In genomic region chr9:114506082-114506390, GRCh38 we compare ENCODE assay signal across 8 cellular contexts. TPM values are rescaled to one million over a fixed set of nuclear protein-coding genes. Genes with fewer than 3 reads are reported as not detected.
A peak's percentile ranks its signal among the peaks of the same experiment; 100 is the strongest.
DNase-seq lines count a peak whose midpoint lies in the region; ATAC-seq, FAIRE-seq and TF ChIP-seq lines count a peak whose summit lies in the region.

No MANE protein-coding gene starts in this region.

- H3K27ac ChIP-seq in C4-2B (peak overlapping the region; percentile 69), OCI-LY1 (ENCODE audit: low read depth, low read length, poor library complexity, severe bottlenecking) (no peak overlapping the region), H1 (ENCODE audit: low read depth, low read length) (no peak overlapping the region)

- H3K9me3 Mint-ChIP-seq in neural crest cell: no peaks in the 10 kb centered on the region

- ATAC-seq in HG03571 (IDR thresholded peaks at IDR 0.05; ENCODE audit: unreplicated experiment) (no peak), HG03342 (IDR thresholded peaks at IDR 0.05; ENCODE audit: unreplicated experiment) (no peak)

- H3K4me1 ChIP-seq in OCI-LY1 (ENCODE audit: insufficient read depth, low read length, severe bottlenecking) (peaks cover 33% of the 10 kb centered on the region), H1 (replicated peaks in 1 of 4; ENCODE audit: control insufficient read depth in 3 of 4, insufficient read depth in 4 of 4, low read length in 3 of 4) (peaks cover 10 to 22% (median 16%) of the 10 kb centered on the region in 4 experiments)

- POLR2A ChIA-PET in H1 (lab: Charles Lee; ENCODE audit: partially characterized antibody): interaction anchor here (0.9 kb wide), 2 partner anchors 23 to 82 kb away, joined by 3 to 4 read pairs; partner anchors contain the start of gene ATP6V1G1

- H2BK15ac ChIP-seq in H1 (ENCODE audit: low read length): no peak overlapping the region

- no peak for TF ChIP-seq CTCF in C4-2B (conservative IDR thresholded peaks at IDR 0.05)
- TF ChIP-seq CTCF in OCI-LY1 (IDR thresholded peaks at IDR 0.05; ENCODE audit: low read length): no peak
- TF ChIP-seq CTCF in H1 (IDR thresholded peaks at IDR 0.05; ENCODE audit: control extremely low read depth in 1 of 3, insufficient read depth in 1 of 3, low read depth in 1 of 3, low read length in 3 of 3): no peak
- no peak for TF ChIP-seq CTCF in neural crest cell (conservative IDR thresholded peaks at IDR 0.05)

- peak overlapping the region; percentile 97 for H3K27ac Mint-ChIP-seq in neural crest cell (ENCODE audit: unreplicated experiment)

- H3K9ac ChIP-seq in OCI-LY1 (ENCODE audit: low read length) (peak overlapping the region; percentile 30; the same call in 1 of the 2 replicates), H1 (replicated peaks in 1 of 4; ENCODE audit: extremely low read depth in 1 of 4, low read depth in 3 of 4, low read length in 3 of 4) (peak overlapping the region in 1 of 4 experiments; percentile 28; a peak in 1 of 7 replicates)

- H3K9me2 ChIP-seq in OCI-LY1 (ENCODE audit: low read depth, low read length): no peaks in the 10 kb centered on the region

- TF ChIP-seq POLR2A in H1 (IDR thresholded peaks at IDR 0.05; ENCODE audit: control extremely low read depth in 1 of 2, low read depth in 2 of 2, low read length in 2 of 2): no peak

- H3K27me3 ChIP-seq in OCI-LY1 (ENCODE audit: insufficient read depth, low read length) (no peaks in the 10 kb centered on the region), H1 (replicated peaks in 1 of 4; ENCODE audit: control insufficient read depth in 3 of 4, extremely low read depth in 1 of 4, insufficient read depth in 3 of 4, low read length in 3 of 4) (peaks cover 2 to 14% (median 8%) of the 10 kb centered on the region in 4 experiments; a peak in 6 of 7 replicates)

- H3K14ac ChIP-seq in H1 (ENCODE audit: insufficient read length): no peak overlapping the region

- no peak overlapping the region for H2AK5ac ChIP-seq in H1 (ENCODE audit: low read depth, low read length)

- peak overlapping the region; percentile 93 for H3K4me2 ChIP-seq in OCI-LY1 (ENCODE audit: low read length)
- peak overlapping the region; percentile 67 to 73 for H3K4me2 ChIP-seq in H1 (ENCODE audit: insufficient read depth in 1 of 2, low read depth in 2 of 2, low read length in 2 of 2)

- peaks cover 14% of the 10 kb centered on the region; the same call in 1 of the 2 replicates for H3K23me2 ChIP-seq in H1 (ENCODE audit: low read depth, low read length)

- H3K56ac ChIP-seq in H1 (replicated peaks; ENCODE audit: insufficient read length, low read depth, low read length): no peak overlapping the region

- TF ChIP-seq RAD21 in H1 (IDR thresholded peaks at IDR 0.05 in 1 of 2, conservative IDR thresholded peaks at IDR 0.05 in 1 of 2; ENCODE audit: low read depth in 2 of 2, low read length in 2 of 2): no peak

- no peak overlapping the region for H2BK20ac ChIP-seq in H1 (ENCODE audit: low read length)

- H3F3A ChIP-seq in OCI-LY1 (ENCODE audit: insufficient read depth, low read length): no peaks in the 10 kb centered on the region

- H2AFZ ChIP-seq in OCI-LY1 (ENCODE audit: low read length) (no peak overlapping the region), H1 (ENCODE audit: low read length) (peak overlapping the region; percentile 83; the same call in 1 of the 2 replicates)

- no peak overlapping the region for H2BK12ac ChIP-seq in H1 (ENCODE audit: low read depth, low read length)

- H2BK5ac ChIP-seq in H1 (ENCODE audit: low read depth, low read length): no peak overlapping the region

- FAIRE-seq in H1 (lab: Jason Lieb, UNC): no peak

- CTCF ChIA-PET in H1 (lab: Charles Lee; ENCODE audit: partially characterized antibody): interaction anchor here (1.0 to 10.1 kb wide), 5 partner anchors 10 to 74 kb away, joined by 3 to 97 read pairs (median 3); no protein-coding TSS in a partner anchor

- no peak overlapping the region for H4K5ac ChIP-seq in H1 (ENCODE audit: insufficient read length, low read depth, low read length)

- TF ChIP-seq EP300 in H1 (IDR thresholded peaks at IDR 0.05; ENCODE audit: borderline replicate concordance in 1 of 2, low read depth in 2 of 2, low read length in 2 of 2): no peak

- H3K79me2 ChIP-seq in OCI-LY1 (ENCODE audit: insufficient read depth, low read length): no peaks in the 10 kb centered on the region
- no peaks in the 10 kb centered on the region for H3K79me2 ChIP-seq in H1 (ENCODE audit: control insufficient read depth in 1 of 2, insufficient read depth in 2 of 2, low read length in 2 of 2)

- H3K4me1 Mint-ChIP-seq in neural crest cell: peaks cover 32% of the 10 kb centered on the region

- H3K79me1 ChIP-seq in H1 (ENCODE audit: low read depth, low read length): no peaks in the 10 kb centered on the region

- H3K9me3 ChIP-seq in OCI-LY1 (ENCODE audit: low read length) (no peaks in the 10 kb centered on the region), H1 (ENCODE audit: insufficient read depth in 2 of 2, low read depth in 1 of 2, low read length in 1 of 2) (no peaks in the 10 kb centered on the region)

- H3K4me3 Mint-ChIP-seq in neural crest cell: peak overlapping the region; percentile 95

- H4K91ac ChIP-seq in H1 (replicated peaks; ENCODE audit: insufficient read length, low read length): no peak overlapping the region

- no peak overlapping the region for H4K8ac ChIP-seq in H1 (ENCODE audit: extremely low read depth, insufficient read depth, low read length)

- H4K20me1 ChIP-seq in OCI-LY1 (ENCODE audit: insufficient read depth, low read length) (no peaks in the 10 kb centered on the region), H1 (replicated peaks in 1 of 2; ENCODE audit: control insufficient read depth in 1 of 2, insufficient read depth in 2 of 2, low read length in 2 of 2) (no peaks in the 10 kb centered on the region)

- 68% methylated on average over 7 of the region's 7 CpGs; no CpG with 5 or more reads in 1 of the 2 experiments for WGBS in H1 (ENCODE audit: extremely low coverage in 1 of 2, insufficient coverage in 1 of 2, insufficient read length in 1 of 2, insufficient replicate concordance in 2 of 2, low coverage in 1 of 2, low lambda C conversion rate in 2 of 2, missing lambda C conversion rate in 1 of 2), 2 experiments

- no peaks in the 10 kb centered on the region for H3K36me3 ChIP-seq in OCI-LY1 (ENCODE audit: insufficient read depth, low read length)
- no peaks in the 10 kb centered on the region for H3K36me3 ChIP-seq in H1 (ENCODE audit: control insufficient read depth in 2 of 4, insufficient read depth in 4 of 4, low read length in 3 of 4)

- H3K36me3 Mint-ChIP-seq in neural crest cell (ENCODE audit: low read depth): no peaks in the 10 kb centered on the region

- no peak overlapping the region for H2BK120ac ChIP-seq in H1 (replicated peaks; ENCODE audit: low read depth, low read length)

- no peak overlapping the region for H3K18ac ChIP-seq in H1 (ENCODE audit: extremely low read depth, low read length)

- no peak overlapping the region for H3K4ac ChIP-seq in H1 (replicated peaks; ENCODE audit: insufficient read length, low read depth, low read length)

- H3K4me3 ChIP-seq in OCI-LY1 (ENCODE audit: low read depth, low read length, poor library complexity, severe bottlenecking) (peak overlapping the region; percentile 67), H1 (ENCODE audit: extremely low read depth in 1 of 4, insufficient read depth in 2 of 4, low read depth in 3 of 4, low read length in 4 of 4) (peak overlapping the region; percentile 56 to 68 (median 65); a peak in 7 of 8 replicates)

- peaks cover 78% of the 10 kb centered on the region for H3K27me3 Mint-ChIP-seq in neural crest cell (ENCODE audit: low read depth)

- DNase-seq in H1 (ENCODE audit: low read depth in 1 of 2, low spot score in 2 of 2) (no peak), neural crest cell (ENCODE audit: low read depth, low spot score) (no peak), NCI-H2029 (lab: John Stamatoyannopoulos, UW) (no peak), NCI-H146 (lab: John Stamatoyannopoulos, UW) (no peak)

- no peak overlapping the region for H3K23ac ChIP-seq in H1 (ENCODE audit: insufficient read length)

TF ChIP-seq in H1, 55 proteins besides CTCF, POLR2A, EP300 and RAD21:
- TF ChIP-seq TCF12 (IDR thresholded peaks at IDR 0.05; ENCODE audit: low read depth, low read length) (no peak), NANOG (IDR thresholded peaks at IDR 0.05; ENCODE audit: insufficient read depth, low read depth, low read length, poor library complexity, severe bottlenecking) (no peak), TAF7 (optimal IDR thresholded peaks at IDR 0.05; ENCODE audit: borderline replicate concordance, low read depth, low read length) (no peak), SIN3A (conservative IDR thresholded peaks at IDR 0.05 in 1 of 2, IDR thresholded peaks at IDR 0.05 in 1 of 2; ENCODE audit: low read depth in 1 of 2, low read length in 2 of 2) (no peak), PHF8 (conservative IDR thresholded peaks at IDR 0.05; ENCODE audit: low read depth, low read length) (no peak), SP4 (IDR thresholded peaks at IDR 0.05; ENCODE audit: low read length) (no peak), ATF2 (IDR thresholded peaks at IDR 0.05; ENCODE audit: low read length) (no peak), KDM1A (IDR thresholded peaks at IDR 0.05; ENCODE audit: borderline replicate concordance, low read length) (no peak)

RNA-seq across cellular contexts. Expression of gene WHRN, which starts 0.8 kb away (rescaled TPM):
- 7.4 and 7.7 TPM in 2 replicates for total RNA-seq in H1 (2021; fragmentation: NEBNext Ultra II Directional; extraction: Animal tissue kit (Norgen Biotek cat#: 25700))
- polyA plus RNA-seq in H1 (2011; rRNA removed): 4.4 and 8.3 TPM in 2 replicates
- 5.8 TPM for polyA plus RNA-seq in H1 (2011; cell fraction: cytosol; rRNA removed)
- 22.8 TPM for polyA plus RNA-seq in H1 (2011; cell fraction: nucleus; rRNA removed)
- 5.0 to 8.2 TPM (median 7.4 TPM) in 4 replicates for polyA plus RNA-seq in H1 (2012, experiment 1 of 2)
- 3.5 TPM for polyA plus RNA-seq in H1 (2012, experiment 2 of 2)
- 5.3 TPM for polyA plus RNA-seq in H1 (2013, experiment 1 of 2)
- polyA plus RNA-seq in H1 (2013, experiment 2 of 2): 5.1 TPM
- 1.7 and 2.1 TPM in 2 replicates for polyA minus RNA-seq in H1 (2011; rRNA and poly(A)+ RNA removed)
- 3.9 TPM for polyA minus RNA-seq in H1 (2011; cell fraction: cytosol; rRNA and poly(A)+ RNA removed)
- polyA minus RNA-seq in H1 (2011; cell fraction: nucleus; rRNA and poly(A)+ RNA removed): 11.9 TPM
- 8.9 and 9.5 TPM in 2 replicates for total RNA-seq in neural crest cell
